ENCODE assay signal across 12 cellular contexts in the genomic region with DNA sequence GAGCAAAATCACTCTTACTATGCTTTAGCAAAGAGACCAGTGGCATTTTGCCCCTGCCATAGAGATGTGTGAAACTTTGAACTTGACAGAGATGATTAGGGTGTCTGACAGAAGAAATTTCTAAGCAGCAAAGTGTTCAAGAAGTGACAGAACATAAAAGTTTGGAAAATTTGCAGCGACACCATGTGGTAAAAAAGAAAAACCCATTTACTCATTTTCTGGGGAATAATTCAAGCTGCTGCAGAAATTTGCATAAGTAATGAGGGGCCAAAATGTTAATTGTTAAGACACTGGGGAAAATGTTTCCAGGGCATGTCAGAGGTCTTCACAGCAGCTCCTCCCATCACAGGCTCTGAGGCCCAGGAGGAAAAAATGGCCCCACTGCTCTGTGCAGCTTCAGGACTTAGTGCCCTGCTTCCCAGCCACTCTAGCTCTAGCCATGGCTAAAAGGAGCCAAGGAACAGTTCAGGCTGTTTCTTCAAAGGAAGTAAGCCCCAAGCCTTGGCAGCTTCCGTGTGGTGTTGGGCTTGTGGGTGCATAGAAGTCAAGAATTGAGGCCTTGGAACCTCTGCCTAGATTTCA. TPM values are rescaled to one million over a fixed set of nuclear protein-coding genes. Genes with fewer than 3 reads are reported as not detected.
DNase-seq lines count a peak whose midpoint lies in the region; ATAC-seq and TF ChIP-seq lines count a peak whose summit lies in the region.
"Had no signal": no experiment of that assay in that cellular context is flagged by ENCODE, and none has a peak within 500 bp of the region (broad histone marks: within the 10 kb centered on the region; RNA-seq: fewer than 3 reads in every experiment).

No MANE protein-coding gene starts in this region.

- ATAC-seq in right cardiac atrium (no peak), upper lobe of right lung (no peak)

- H3K36me3 ChIP-seq in cardiac muscle cell (no peaks in the 10 kb centered on the region), Peyer's patch (no peaks in the 10 kb centered on the region), upper lobe of right lung (no peaks in the 10 kb centered on the region)
- H3K36me3 ChIP-seq: colonic mucosa had no signal

- H3K4me1 ChIP-seq in cardiac muscle cell (ENCODE audit: low read depth) (no peaks in the 10 kb centered on the region), right cardiac atrium (ENCODE audit: control insufficient read depth, insufficient read depth, low read length) (peaks cover 4% of the 10 kb centered on the region), Peyer's patch (peaks cover 0 to 4% (median 0%) of the 10 kb centered on the region in 4 donors), upper lobe of right lung (peaks cover 4% of the 10 kb centered on the region)

- intact Hi-C loops in right cardiac atrium (cut with DNase I) = no loop called here
- intact Hi-C loops in upper lobe of right lung (cut with DNase I) = no loop called here

- WGBS in right cardiac atrium = 50% methylated on average over 2 of the region's 2 CpGs

- H3K27me3 ChIP-seq in cardiac muscle cell (peaks cover 14% of the 10 kb centered on the region), right cardiac atrium (ENCODE audit: control insufficient read depth, insufficient read depth) (no peaks in the 10 kb centered on the region), Peyer's patch (no peaks in the 10 kb centered on the region), upper lobe of right lung (no peaks in the 10 kb centered on the region)
- H3K27me3 ChIP-seq: colonic mucosa had no signal

- TF ChIP-seq POLR2A in Peyer's patch (IDR thresholded peaks at IDR 0.05) = no peak

- no peak overlapping the region for H3K4me3 ChIP-seq in cardiac muscle cell
- no peak overlapping the region for H3K4me3 ChIP-seq in right cardiac atrium (ENCODE audit: low read length)
- no peak overlapping the region for H3K4me3 ChIP-seq in Peyer's patch
- no peak overlapping the region for H3K4me3 ChIP-seq in fibroblast of mammary gland (ENCODE audit: control insufficient read depth, low read depth, low read length)
- H3K4me3 ChIP-seq in upper lobe of right lung = no peak overlapping the region
- H3K4me3 ChIP-seq: colonic mucosa had no signal

- H3K27ac ChIP-seq in cardiac muscle cell (no peak overlapping the region), right cardiac atrium (ENCODE audit: low read length) (no peak overlapping the region), Peyer's patch (no peak overlapping the region), upper lobe of right lung (no peak overlapping the region)
- H3K27ac ChIP-seq: colonic mucosa had no signal

- DNase-seq in cardiac muscle cell (ENCODE audit: low read depth in 1 of 2, low spot score in 1 of 2) (peak in 1 of 2 donors; percentile 50), right cardiac atrium (no peak), Peyer's patch (no peak), fibroblast of mammary gland (ENCODE audit: low read depth) (peak; percentile 43), upper lobe of right lung (no peak), DMS 273 treated with DMSO at 0.1 percent for 48 hours (lab: John Stamatoyannopoulos, UW) (no peak), globus pallidus (ENCODE audit: low spot score) (no peak)
- DNase-seq in activated CD4-positive, alpha-beta T cell treated with anti-CD3 and anti-CD28 coated beads for 1 hour = no peak
- DNase-seq: activated CD4-positive, alpha-beta memory T cell treated with anti-CD3 and anti-CD28 coated beads for 36 hours; colonic mucosa; NCI-H524 treated with DMSO at 0.1 percent for 48 hours; stimulated activated CD4-positive, alpha-beta T cell treated with anti-CD3 and anti-CD28 coated beads, Interleukin-1b, Interleukin-23, amount 100 ng/mL, for 48 hours had no signal

- H3K9me3 ChIP-seq in cardiac muscle cell (ENCODE audit: low read depth) = no peaks in the 10 kb centered on the region
- H3K9me3 ChIP-seq in right cardiac atrium (ENCODE audit: control insufficient read depth, low read length) = no peaks in the 10 kb centered on the region
- H3K9me3 ChIP-seq in Peyer's patch = no peaks in the 10 kb centered on the region
- H3K9me3 ChIP-seq in upper lobe of right lung = no peaks in the 10 kb centered on the region
- H3K9me3 ChIP-seq: colonic mucosa had no signal

- TF ChIP-seq CTCF in cardiac muscle cell (IDR thresholded peaks at IDR 0.05; ENCODE audit: low read depth, low read length) (peak; percentile 41), Peyer's patch (IDR thresholded peaks at IDR 0.05) (peak in 5 of 6 experiments; percentile 20 to 45 (median 41)), fibroblast of mammary gland (conservative IDR thresholded peaks at IDR 0.05; ENCODE audit: control insufficient read depth, insufficient read depth, low read depth, low read length) (peak; percentile 41), upper lobe of right lung (IDR thresholded peaks at IDR 0.05) (peak; percentile 36)

RNA-seq across cellular contexts. Expression of a gene that starts 6.1 kb away (rescaled TPM):
- total RNA-seq in cardiac muscle cell = 23.5 and 35.3 TPM in 2 replicates
- polyA plus RNA-seq in cardiac muscle cell = 29.3 and 32.2 TPM in 2 replicates
- total RNA-seq in right cardiac atrium = 10 to 100 TPM; 20.8 to 28.0 (median 24.8) TPM
- polyA plus RNA-seq in right cardiac atrium = 19.0 TPM
- total RNA-seq in Peyer's patch = 10 to 100 TPM; 52.6 to 74.3 (median 58.9) TPM
- 32.9 TPM for total RNA-seq in upper lobe of right lung

RNA-seq across cellular contexts. Expression of a gene that starts 59.9 kb away (rescaled TPM):
- total RNA-seq in cardiac muscle cell (25.5 and 32.4 TPM in 2 replicates), right cardiac atrium (10 to 100 TPM; 37.9 to 44.1 (median 40.4) TPM), Peyer's patch (10 to 100 TPM; 10.6 to 17.3 (median 11.5) TPM), upper lobe of right lung (35.9 TPM)
- polyA plus RNA-seq in cardiac muscle cell (33.4 and 55.4 TPM in 2 replicates), right cardiac atrium (14.6 TPM)
